Comparison of ENCODE assay signal across 8 cellular contexts in genomic region chr11:34250732-34251639, GRCh38.
DNase-seq lines count a peak whose midpoint lies in the region; ATAC-seq, FAIRE-seq and TF ChIP-seq lines count a peak whose summit lies in the region.

No MANE protein-coding gene starts in this region.

- H3K9me1 ChIP-seq in endothelial cell of umbilical vein (replicated peaks; ENCODE audit: control insufficient read depth, extremely low read depth, insufficient read depth, low read length), result no peaks in the 10 kb centered on the region

- ATAC-seq in HG02588 (IDR thresholded peaks at IDR 0.05; ENCODE audit: unreplicated experiment), result peak; percentile 74
- ATAC-seq in activated CD8-positive, alpha-beta T cell treated with anti-CD3 and anti-CD28 coated beads, Interleukin-2, amount 10 ng/mL, durations not matched to agents 7 days and 5 days, result peak; percentile 91

- dilution Hi-C loops in endothelial cell of umbilical vein (cut with MboI; ENCODE audit: extremely low pct_ligation_motif_present, low sequenced_read_pairs), result no loop called here

- H3K4me2 ChIP-seq in endothelial cell of umbilical vein (ENCODE audit: insufficient read depth, low read length), result peak overlapping the region; percentile 66

- 38 to 52% (median 43%) methylated on average over 11 of the region's 11 CpGs for WGBS in stomach, 5 donors
- 70 to 80% methylated on average over 11 of the region's 11 CpGs for whole genome bisulfite sequencing in thyroid gland, 2 donors

- CTCF ChIA-PET in activated CD8-positive, alpha-beta T cell treated with anti-CD3 and anti-CD28 coated beads, Interleukin-2, amount 10 ng/mL, durations not matched to agents 7 days and 5 days (lab: Charles Lee), result interaction anchor here (0.7 to 5.1 kb wide), 10 partner anchors 9 to 107 kb away, joined by 3 to 38 read pairs (median 4); partner anchors contain the start of gene ABTB2
- CTCF ChIA-PET in endothelial cell of umbilical vein (lab: Charles Lee), result interaction anchor here (1.1 kb wide), 1 partner anchor 24 kb away, joined by 3 read pairs; no protein-coding TSS in a partner anchor

- H2AFZ ChIP-seq in endothelial cell of umbilical vein (ENCODE audit: low read depth, low read length), result peak overlapping the region; percentile 87

- H3K9me3 ChIP-seq in endothelial cell of umbilical vein (replicated peaks; ENCODE audit: control insufficient read depth, insufficient read depth, low read length), result no peaks in the 10 kb centered on the region
- H3K9me3 ChIP-seq in stomach, result no peaks in the 10 kb centered on the region
- no peaks in the 10 kb centered on the region for H3K9me3 ChIP-seq in thyroid gland

- peaks cover 5% of the 10 kb centered on the region for H3K4me1 ChIP-seq in endothelial cell of umbilical vein (ENCODE audit: control insufficient read depth, extremely low read depth, insufficient read depth, low read length)
- peaks cover 0 to 28% (median 21%) of the 10 kb centered on the region in 4 donors for H3K4me1 ChIP-seq in stomach
- H3K4me1 ChIP-seq in thyroid gland, result peaks cover 0 to 11% of the 10 kb centered on the region in 2 donors

- no peak for TF ChIP-seq CTCF in GM13977 (IDR thresholded peaks at IDR 0.05; ENCODE audit: extremely low read depth, insufficient read depth, missing control alignments)
- TF ChIP-seq CTCF in endothelial cell of umbilical vein (IDR thresholded peaks at IDR 0.05; ENCODE audit: extremely low read depth in 1 of 2, insufficient read depth in 1 of 2, low read depth in 1 of 2, low read length in 2 of 2), result no peak
- TF ChIP-seq CTCF in neural crest cell (conservative IDR thresholded peaks at IDR 0.05), result no peak
- TF ChIP-seq CTCF in stomach (IDR thresholded peaks at IDR 0.05), result no peak
- TF ChIP-seq CTCF in thyroid gland (IDR thresholded peaks at IDR 0.05), result no peak

- H3K27ac Mint-ChIP-seq in activated CD8-positive, alpha-beta T cell treated with anti-CD3 and anti-CD28 coated beads, Interleukin-2, amount 10 ng/mL, durations not matched to agents 7 days and 5 days, result peak overlapping the region; percentile 78
- H3K27ac Mint-ChIP-seq in neural crest cell (ENCODE audit: unreplicated experiment), result no peak overlapping the region

- peaks cover 3% of the 10 kb centered on the region for H3K36me3 Mint-ChIP-seq in activated CD8-positive, alpha-beta T cell treated with anti-CD3 and anti-CD28 coated beads, Interleukin-2, amount 10 ng/mL, durations not matched to agents 7 days and 5 days (ENCODE audit: low read depth)
- H3K36me3 Mint-ChIP-seq in neural crest cell (ENCODE audit: low read depth), result no peaks in the 10 kb centered on the region

- H3K4me3 ChIP-seq in endothelial cell of umbilical vein (replicated peaks in 1 of 3; ENCODE audit: insufficient read depth in 1 of 3, low read depth in 1 of 3, low read length in 3 of 3) (peak overlapping the region in 1 of 3 experiments; percentile 30), stomach (peak overlapping the region in 3 of 4 donors; percentile 10 to 28 (median 15)), thyroid gland (replicated peaks in 1 of 3) (no peak overlapping the region)

- H3K9me3 Mint-ChIP-seq in activated CD8-positive, alpha-beta T cell treated with anti-CD3 and anti-CD28 coated beads, Interleukin-2, amount 10 ng/mL, durations not matched to agents 7 days and 5 days (ENCODE audit: insufficient read depth), result no peaks in the 10 kb centered on the region
- H3K9me3 Mint-ChIP-seq in neural crest cell, result no peaks in the 10 kb centered on the region

- H3K27ac ChIP-seq in endothelial cell of umbilical vein (ENCODE audit: insufficient read depth, low read depth, low read length) (no peak overlapping the region), stomach (peak overlapping the region in 3 of 5 donors; percentile 18 to 47 (median 22)), thyroid gland (peak overlapping the region in 1 of 3 donors; percentile 27)

- peak overlapping the region; percentile 25 for H3K4me3 Mint-ChIP-seq in activated CD8-positive, alpha-beta T cell treated with anti-CD3 and anti-CD28 coated beads, Interleukin-2, amount 10 ng/mL, durations not matched to agents 7 days and 5 days
- no peak overlapping the region for H3K4me3 Mint-ChIP-seq in neural crest cell

- TF ChIP-seq POLR2A in endothelial cell of umbilical vein (IDR thresholded peaks at IDR 0.05; ENCODE audit: low read depth, low read length) (no peak), stomach (IDR thresholded peaks at IDR 0.05) (no peak), thyroid gland (IDR thresholded peaks at IDR 0.05) (no peak)

- intact Hi-C loops in endothelial cell of umbilical vein (cut with micrococcal nuclease) (no loop called here), stomach (cut with DNase I; ENCODE audit: low total_unique reads) (no loop called here), thyroid gland (cut with DNase I) (no loop called here)

- no peaks in the 10 kb centered on the region for H3K79me2 ChIP-seq in endothelial cell of umbilical vein (ENCODE audit: control insufficient read depth, insufficient read depth, low read length)

- FAIRE-seq in endothelial cell of umbilical vein (lab: Jason Lieb, UNC), result no peak

- no peaks in the 10 kb centered on the region for H4K20me1 ChIP-seq in endothelial cell of umbilical vein (replicated peaks; ENCODE audit: control insufficient read depth, extremely low read depth, insufficient read depth, low read length)

- in situ Hi-C loops in GM13977 (cut with MboI; ENCODE audit: low pct_unique_long_range_greater_than_20kb, low sequenced_read_pairs, unreplicated experiment), result no loop called here

- peaks cover 59% of the 10 kb centered on the region for H3K4me1 Mint-ChIP-seq in activated CD8-positive, alpha-beta T cell treated with anti-CD3 and anti-CD28 coated beads, Interleukin-2, amount 10 ng/mL, durations not matched to agents 7 days and 5 days (ENCODE audit: low read depth)
- H3K4me1 Mint-ChIP-seq in neural crest cell, result peaks cover 22% of the 10 kb centered on the region

- no peak overlapping the region for H3K9ac ChIP-seq in endothelial cell of umbilical vein (replicated peaks; ENCODE audit: extremely low read depth, insufficient read depth, low read length)

- no TSS peak for BruUV-seq in endothelial cell of umbilical vein (replicated peaks; lab: Mats Ljungman, UMichigan)

- H3K27me3 ChIP-seq in endothelial cell of umbilical vein (ENCODE audit: control insufficient read depth in 2 of 2, insufficient read depth in 2 of 2, low read length in 2 of 2) (no peaks in the 10 kb centered on the region), stomach (no peaks in the 10 kb centered on the region), thyroid gland (no peaks in the 10 kb centered on the region)

- POLR2A ChIA-PET in activated CD8-positive, alpha-beta T cell treated with anti-CD3 and anti-CD28 coated beads, Interleukin-2, amount 10 ng/mL, durations not matched to agents 7 days and 5 days (lab: Charles Lee), result interaction anchor here (1.4 to 3.0 kb wide), 4 partner anchors 12 to 106 kb away, joined by 3 to 7 read pairs (median 3); partner anchors contain the start of gene ABTB2
- POLR2A ChIA-PET in endothelial cell of umbilical vein (lab: Charles Lee), result no interaction called here

- TF ChIP-seq EP300 in stomach (IDR thresholded peaks at IDR 0.05), result no peak

- no peaks in the 10 kb centered on the region for H3K27me3 Mint-ChIP-seq in activated CD8-positive, alpha-beta T cell treated with anti-CD3 and anti-CD28 coated beads, Interleukin-2, amount 10 ng/mL, durations not matched to agents 7 days and 5 days (ENCODE audit: low read depth)
- H3K27me3 Mint-ChIP-seq in neural crest cell (ENCODE audit: low read depth), result peaks cover 7% of the 10 kb centered on the region

- H3K36me3 ChIP-seq in endothelial cell of umbilical vein (ENCODE audit: control insufficient read depth in 2 of 2, extremely low read depth in 1 of 2, insufficient read depth in 2 of 2, low read length in 2 of 2) (no peaks in the 10 kb centered on the region), stomach (no peaks in the 10 kb centered on the region), thyroid gland (no peaks in the 10 kb centered on the region)

- peak; percentile 44 for DNase-seq in GM13977 (ENCODE audit: low spot score)
- peak; percentile 36 for DNase-seq in NCI-H2171 (lab: John Stamatoyannopoulos, UW)
- peak; percentile 81 for DNase-seq in activated CD8-positive, alpha-beta T cell treated with anti-CD3 and anti-CD28 coated beads, Interleukin-2, amount 10 ng/mL, durations not matched to agents 7 days and 5 days
- DNase-seq in endothelial cell of umbilical vein (ENCODE audit: low read depth, low spot score), result peak; percentile 20
- peak; percentile 23 for DNase-seq in neural crest cell (ENCODE audit: low read depth, low spot score)
- peak; percentile 35 for DNase-seq in stomach
- DNase-seq in thyroid gland, result no peak

TF ChIP-seq in endothelial cell of umbilical vein, 7 proteins besides CTCF, POLR2A, EP300 and RAD21:
- no peak for TF ChIP-seq MYC (IDR thresholded peaks at IDR 0.05; ENCODE audit: low read depth, low read length)
- TF ChIP-seq EZH2 (IDR thresholded peaks at IDR 0.05; ENCODE audit: borderline replicate concordance, low read depth, low read length, severe bottlenecking), result no peak
- no peak for TF ChIP-seq MAX (IDR thresholded peaks at IDR 0.05; ENCODE audit: insufficient read depth, insufficient read length)
- no peak for TF ChIP-seq JUN (IDR thresholded peaks at IDR 0.05; ENCODE audit: borderline replicate concordance, insufficient read depth, insufficient read length, low read depth)
- TF ChIP-seq POLR2AphosphoS5 (IDR thresholded peaks at IDR 0.05; ENCODE audit: insufficient read depth, low read depth, low read length), result no peak
- TF ChIP-seq FOS (IDR thresholded peaks at IDR 0.05; ENCODE audit: borderline replicate concordance, insufficient read depth, low read length), result no peak
- TF ChIP-seq GATA2 (IDR thresholded peaks at IDR 0.05; ENCODE audit: insufficient read depth, insufficient read length, low read depth, low read length), result no peak

Comparison
In these comparisons a context has a peak if more than half of its experiments do, and no peak if none do; other contexts are left out.
1. DNase-seq: peak in GM13977 (single experiment), NCI-H2171 (single experiment), activated CD8-positive, alpha-beta T cell treated with anti-CD3 and anti-CD28 coated beads, Interleukin-2, amount 10 ng/mL, durations not matched to agents 7 days and 5 days (single experiment), endothelial cell of umbilical vein (single experiment), neural crest cell (single experiment) and stomach (single experiment); none in thyroid gland (0 of 2).
2. H3K4me3 ChIP-seq: peak in stomach (3 of 4); none in thyroid gland (0 of 3).